ENCODE assay signal across 16 cellular contexts in the genomic region with DNA sequence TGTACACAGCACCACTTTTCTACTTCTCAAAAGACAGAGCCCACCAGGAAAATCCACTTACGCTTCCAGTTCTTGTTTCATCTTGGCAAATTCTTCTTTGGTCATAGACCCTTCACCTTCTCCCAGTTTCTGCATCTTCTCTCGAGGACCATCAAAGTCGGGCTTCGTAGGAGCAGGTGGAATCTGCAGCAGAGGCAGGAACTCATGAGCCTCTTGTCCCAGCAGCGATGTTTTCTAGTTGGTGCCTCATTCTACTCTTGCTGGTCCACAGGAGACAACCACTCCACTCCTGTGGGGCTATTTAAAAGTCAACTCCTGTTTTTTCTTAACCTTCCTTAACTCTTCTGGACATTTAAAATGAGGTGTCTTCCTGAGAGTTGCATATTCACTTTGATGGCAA. TPM values are rescaled to one million over a fixed set of nuclear protein-coding genes. Genes with fewer than 3 reads are reported as not detected.
DNase-seq lines count a peak whose midpoint lies in the region; ATAC-seq and TF ChIP-seq lines count a peak whose summit lies in the region.
"Had no signal": no experiment of that assay in that cellular context is flagged by ENCODE, and none has a peak within 500 bp of the region (broad histone marks: within the 10 kb centered on the region; RNA-seq: fewer than 3 reads in every experiment).

No MANE protein-coding gene starts in this region.

- H2BK20ac ChIP-seq in H9 (ENCODE audit: low read depth, low read length, poor library complexity, severe bottlenecking): no peak overlapping the region

- H3K14ac ChIP-seq in H9 (ENCODE audit: insufficient read depth, low read length): no peak overlapping the region

- no peak overlapping the region for H3K18ac ChIP-seq in H9 (ENCODE audit: insufficient read length, low read depth, low read length)

- no TSS peak for BruUV-seq in mammary epithelial cell (replicated peaks; lab: Mats Ljungman, UMichigan)

- peaks cover 36% of the 10 kb centered on the region for H3K79me2 ChIP-seq in H9 (ENCODE audit: insufficient read depth, low read length)
- H3K79me2 ChIP-seq in mammary epithelial cell (ENCODE audit: insufficient read depth, low read length): peaks cover 96% of the 10 kb centered on the region

- TF ChIP-seq CTCF in HFFc6 (IDR thresholded peaks at IDR 0.05): no peak
- no peak for TF ChIP-seq CTCF in chondrocyte (IDR thresholded peaks at IDR 0.05)
- TF ChIP-seq CTCF in H9 (conservative IDR thresholded peaks at IDR 0.05): no peak
- TF ChIP-seq CTCF in mammary epithelial cell (conservative IDR thresholded peaks at IDR 0.05 in 1 of 2, IDR thresholded peaks at IDR 0.05 in 1 of 2; ENCODE audit: extremely low read depth in 1 of 2, insufficient read depth in 1 of 2, low read depth in 1 of 2, low read length in 2 of 2): no peak

- H2BK12ac ChIP-seq in H9 (ENCODE audit: insufficient read length, low read depth, low read length): no peak overlapping the region

- intact Hi-C loops in activated naive CD4-positive, alpha-beta T cell treated with anti-CD3 and anti-CD28 coated beads for 36 hours (cut with micrococcal nuclease): no loop called here
- intact Hi-C loops in mammary epithelial cell (cut with micrococcal nuclease): no loop called here

- H4K8ac ChIP-seq in H9 (replicated peaks; ENCODE audit: insufficient read length, low read depth, low read length): no peak overlapping the region

- H3K23ac ChIP-seq in H9 (ENCODE audit: insufficient read length, low read depth, low read length): no peak overlapping the region

- no peak overlapping the region for H2BK120ac ChIP-seq in H9 (ENCODE audit: low read depth, low read length, poor library complexity, severe bottlenecking)

- no peak overlapping the region for H3T11ph ChIP-seq in H9 (ENCODE audit: low read length)

- H3K4me2 ChIP-seq in H9 (ENCODE audit: insufficient read depth, insufficient read length, low read length): no peak overlapping the region
- no peak overlapping the region for H3K4me2 ChIP-seq in mammary epithelial cell (ENCODE audit: insufficient read depth, low read depth, low read length)
- H3K4me2 ChIP-seq: A549 had no signal

- dilution Hi-C loops in mammary epithelial cell (cut with HindIII; ENCODE audit: low sequenced_read_pairs): no loop called here

- no peak overlapping the region for H3K4me3 Mint-ChIP-seq in activated naive CD4-positive, alpha-beta T cell treated with anti-CD3 and anti-CD28 coated beads, Interleukin-2, amount 10 ng/mL, durations not matched to agents 7 days and 5 days
- no peak overlapping the region for H3K4me3 Mint-ChIP-seq in activated naive CD4-positive, alpha-beta T cell treated with anti-CD3 and anti-CD28 coated beads for 36 hours
- no peak overlapping the region for H3K4me3 Mint-ChIP-seq in HFFc6
- H3K4me3 Mint-ChIP-seq in chondrocyte (ENCODE audit: unreplicated experiment): no peak overlapping the region
- H3K4me3 Mint-ChIP-seq in stimulated activated naive B cell treated with anti-CD40 and anti-IgM and Interleukin-4, amounts not matched to agents 10 μg/mL and 1 μg/mL and 100 μg/mL, for 72 hours: peak overlapping the region in 1 of 2 donors; percentile 26
- H3K4me3 Mint-ChIP-seq in H9: no peak overlapping the region
- H3K4me3 Mint-ChIP-seq: CD4-positive, CD25-positive, alpha-beta regulatory T cell had no signal

- ATAC-seq in stimulated activated naive B cell treated with anti-CD40 and anti-IgM and Interleukin-4, amounts not matched to agents 10 μg/mL and 1 μg/mL and 100 μg/mL, for 72 hours (replicated peaks): no peak
- ATAC-seq: A549, PC-3 had no signal

- H3K36me3 ChIP-seq in mammary epithelial cell (ENCODE audit: insufficient read depth, low read length): peaks cover 64% of the 10 kb centered on the region

- H3K9me3 ChIP-seq in H9 (ENCODE audit: control insufficient read depth, low read depth, low read length) (no peaks in the 10 kb centered on the region), mammary epithelial cell (replicated peaks; ENCODE audit: insufficient read depth, low read length) (no peaks in the 10 kb centered on the region)
- H3K9me3 ChIP-seq: A549 had no signal

- H3K4ac ChIP-seq in H9 (ENCODE audit: low read depth, low read length): no peak overlapping the region

- no peak overlapping the region for H3K4me3 ChIP-seq in mammary epithelial cell (replicated peaks in 1 of 3; ENCODE audit: insufficient read depth in 1 of 3, low read depth in 2 of 3, low read length in 3 of 3)
- H3K4me3 ChIP-seq: A549 had no signal

- H3K27me3 ChIP-seq in H9 (ENCODE audit: insufficient read depth, low read length) (no peaks in the 10 kb centered on the region), mammary epithelial cell (ENCODE audit: insufficient read depth, low read length) (no peaks in the 10 kb centered on the region)

- H3K9me3 Mint-ChIP-seq in activated naive CD4-positive, alpha-beta T cell treated with anti-CD3 and anti-CD28 coated beads, Interleukin-2, amount 10 ng/mL, durations not matched to agents 7 days and 5 days: no peaks in the 10 kb centered on the region
- no peaks in the 10 kb centered on the region for H3K9me3 Mint-ChIP-seq in activated naive CD4-positive, alpha-beta T cell treated with anti-CD3 and anti-CD28 coated beads for 36 hours
- H3K9me3 Mint-ChIP-seq in HFFc6 (no peaks in the 10 kb centered on the region), chondrocyte (ENCODE audit: low read depth) (no peaks in the 10 kb centered on the region), H9 (no peaks in the 10 kb centered on the region)
- no peaks in the 10 kb centered on the region for H3K9me3 Mint-ChIP-seq in stimulated activated naive B cell treated with anti-CD40 and anti-IgM and Interleukin-4, amounts not matched to agents 10 μg/mL and 1 μg/mL and 100 μg/mL, for 72 hours
- H3K9me3 Mint-ChIP-seq: CD4-positive, CD25-positive, alpha-beta regulatory T cell had no signal

- no peak overlapping the region for H3K56ac ChIP-seq in H9 (ENCODE audit: insufficient read length, low read depth, low read length)

- peak overlapping the region; percentile 12 for H3K27ac Mint-ChIP-seq in activated naive CD4-positive, alpha-beta T cell treated with anti-CD3 and anti-CD28 coated beads, Interleukin-2, amount 10 ng/mL, durations not matched to agents 7 days and 5 days
- no peak overlapping the region for H3K27ac Mint-ChIP-seq in activated naive CD4-positive, alpha-beta T cell treated with anti-CD3 and anti-CD28 coated beads for 36 hours
- H3K27ac Mint-ChIP-seq in HFFc6: peak overlapping the region; percentile 59
- H3K27ac Mint-ChIP-seq in chondrocyte (ENCODE audit: unreplicated experiment): peak overlapping the region; percentile 27
- H3K27ac Mint-ChIP-seq in stimulated activated naive B cell treated with anti-CD40 and anti-IgM and Interleukin-4, amounts not matched to agents 10 μg/mL and 1 μg/mL and 100 μg/mL, for 72 hours: peak overlapping the region; percentile 65
- peak overlapping the region in 1 of 3 experiments; percentile 76; a peak in 3 of 7 replicates for H3K27ac Mint-ChIP-seq in H9

- no peak overlapping the region for H4K5ac ChIP-seq in H9 (ENCODE audit: insufficient read length, low read depth, low read length)

- H3K36me3 Mint-ChIP-seq in activated naive CD4-positive, alpha-beta T cell treated with anti-CD3 and anti-CD28 coated beads, Interleukin-2, amount 10 ng/mL, durations not matched to agents 7 days and 5 days: peaks cover 75% of the 10 kb centered on the region
- peaks cover 79% of the 10 kb centered on the region for H3K36me3 Mint-ChIP-seq in activated naive CD4-positive, alpha-beta T cell treated with anti-CD3 and anti-CD28 coated beads for 36 hours (ENCODE audit: low read depth)
- peaks cover 49% of the 10 kb centered on the region for H3K36me3 Mint-ChIP-seq in HFFc6 (ENCODE audit: low read depth)
- peaks cover 42% of the 10 kb centered on the region for H3K36me3 Mint-ChIP-seq in chondrocyte (ENCODE audit: low read depth)
- H3K36me3 Mint-ChIP-seq in stimulated activated naive B cell treated with anti-CD40 and anti-IgM and Interleukin-4, amounts not matched to agents 10 μg/mL and 1 μg/mL and 100 μg/mL, for 72 hours: peaks cover 62 to 69% of the 10 kb centered on the region in 2 donors
- H3K36me3 Mint-ChIP-seq in H9 (ENCODE audit: insufficient read depth in 1 of 3, low read depth in 3 of 3): peaks cover 75 to 88% (median 85%) of the 10 kb centered on the region in 3 experiments

- no peak overlapping the region for H4K91ac ChIP-seq in H9 (ENCODE audit: insufficient read length, low read depth, low read length)

- CTCF ChIA-PET in activated naive CD4-positive, alpha-beta T cell treated with anti-CD3 and anti-CD28 coated beads, Interleukin-2, amount 10 ng/mL, durations not matched to agents 7 days and 5 days (lab: Charles Lee): no interaction called here
- CTCF ChIA-PET in activated naive CD4-positive, alpha-beta T cell treated with anti-CD3 and anti-CD28 coated beads for 36 hours (lab: Charles Lee): no interaction called here
- CTCF ChIA-PET in mammary epithelial cell (lab: Charles Lee; ENCODE audit: low non-redundant PET): no interaction called here

- H2BK5ac ChIP-seq in H9 (ENCODE audit: insufficient read length, low read length): no peak overlapping the region

- peaks cover 42% of the 10 kb centered on the region for H3K4me1 Mint-ChIP-seq in activated naive CD4-positive, alpha-beta T cell treated with anti-CD3 and anti-CD28 coated beads, Interleukin-2, amount 10 ng/mL, durations not matched to agents 7 days and 5 days
- peaks cover 20% of the 10 kb centered on the region for H3K4me1 Mint-ChIP-seq in activated naive CD4-positive, alpha-beta T cell treated with anti-CD3 and anti-CD28 coated beads for 36 hours (ENCODE audit: low read depth)
- H3K4me1 Mint-ChIP-seq in HFFc6 (ENCODE audit: low read depth) (peaks cover 27% of the 10 kb centered on the region), chondrocyte (ENCODE audit: low read depth) (peaks cover 47% of the 10 kb centered on the region), H9 (peaks cover 10 to 14% of the 10 kb centered on the region in 2 experiments)
- peaks cover 42 to 57% of the 10 kb centered on the region in 2 donors for H3K4me1 Mint-ChIP-seq in stimulated activated naive B cell treated with anti-CD40 and anti-IgM and Interleukin-4, amounts not matched to agents 10 μg/mL and 1 μg/mL and 100 μg/mL, for 72 hours

- in situ Hi-C loops in mammary epithelial cell (cut with MboI; ENCODE audit: low sequenced_read_pairs in 2 of 2): loop anchor here in 1 of 2 donors (25.0 kb wide), 2 partner anchors 333 to 442 kb away; a partner anchor contains a TSS

- H3K4me1 ChIP-seq in H9 (ENCODE audit: insufficient read depth, low read length): no peaks in the 10 kb centered on the region
- H3K4me1 ChIP-seq in mammary epithelial cell (ENCODE audit: insufficient read depth, low read length): peaks cover 2% of the 10 kb centered on the region

- DNase-seq in activated naive CD4-positive, alpha-beta T cell treated with anti-CD3 and anti-CD28 coated beads, Interleukin-2, amount 10 ng/mL, durations not matched to agents 7 days and 5 days: no peak
- no peak for DNase-seq in activated naive CD4-positive, alpha-beta T cell treated with anti-CD3 and anti-CD28 coated beads for 36 hours
- no peak for DNase-seq in HFFc6
- DNase-seq in chondrocyte (ENCODE audit: low spot score): no peak
- no peak for DNase-seq in stimulated activated naive B cell treated with anti-CD40 and anti-IgM and Interleukin-4, amounts not matched to agents 10 μg/mL and 1 μg/mL and 100 μg/mL, for 72 hours
- no peak for DNase-seq in H9
- DNase-seq in mammary epithelial cell: no peak
- DNase-seq: Calu3; CD4-positive, CD25-positive, alpha-beta regulatory T cell; DMS79 treated with DMSO at 0.1 percent for 48 hours; GDM1; NCI-H187 treated with DMSO at 0.1 percent for 48 hours; NCI-H446; NCI-H748 treated with DMSO at 0.1 percent for 48 hours; PC-3 had no signal

- H3K23me2 ChIP-seq in H9 (ENCODE audit: insufficient read length, low read depth, low read length, poor library complexity, severe bottlenecking): no peaks in the 10 kb centered on the region

- H4K20me1 ChIP-seq in H9 (ENCODE audit: control insufficient read depth, insufficient read depth, insufficient read length) (no peaks in the 10 kb centered on the region), mammary epithelial cell (ENCODE audit: insufficient read depth, low read length) (peaks cover 16% of the 10 kb centered on the region)

- no peak overlapping the region for H3K27ac ChIP-seq in H9 (ENCODE audit: insufficient read length, low read depth, low read length)
- H3K27ac ChIP-seq in mammary epithelial cell (ENCODE audit: insufficient read depth, low read depth, low read length): no peak overlapping the region
- H3K27ac ChIP-seq: A549 had no signal

- H2AFZ ChIP-seq in H9 (ENCODE audit: low read length): no peak overlapping the region
- H2AFZ ChIP-seq in mammary epithelial cell (ENCODE audit: low read depth, low read length): no peak overlapping the region

- no peak overlapping the region for H2BK15ac ChIP-seq in H9 (ENCODE audit: low read depth, low read length)

- no CpG with 5 or more reads among the region's 5 CpGs for WGBS in H9 (ENCODE audit: extremely low coverage, insufficient read length, low lambda C conversion rate)
- WGBS in mammary epithelial cell (ENCODE audit: low coverage, missing lambda C conversion rate): 100% methylated on average over 5 of the region's 5 CpGs

- H3K79me1 ChIP-seq in H9 (ENCODE audit: insufficient read depth, low read depth, low read length, poor library complexity, severe bottlenecking): peaks cover 12% of the 10 kb centered on the region

- no peaks in the 10 kb centered on the region for H3K27me3 Mint-ChIP-seq in activated naive CD4-positive, alpha-beta T cell treated with anti-CD3 and anti-CD28 coated beads, Interleukin-2, amount 10 ng/mL, durations not matched to agents 7 days and 5 days
- no peaks in the 10 kb centered on the region for H3K27me3 Mint-ChIP-seq in activated naive CD4-positive, alpha-beta T cell treated with anti-CD3 and anti-CD28 coated beads for 36 hours (ENCODE audit: low read depth)
- H3K27me3 Mint-ChIP-seq in HFFc6 (ENCODE audit: insufficient read depth): no peaks in the 10 kb centered on the region; the same call in 1 of the 2 replicates
- no peaks in the 10 kb centered on the region for H3K27me3 Mint-ChIP-seq in chondrocyte (ENCODE audit: low read depth)
- no peaks in the 10 kb centered on the region for H3K27me3 Mint-ChIP-seq in stimulated activated naive B cell treated with anti-CD40 and anti-IgM and Interleukin-4, amounts not matched to agents 10 μg/mL and 1 μg/mL and 100 μg/mL, for 72 hours
- no peaks in the 10 kb centered on the region for H3K27me3 Mint-ChIP-seq in H9 (ENCODE audit: low read depth)
- H3K27me3 Mint-ChIP-seq: CD4-positive, CD25-positive, alpha-beta regulatory T cell had no signal

- H2AK5ac ChIP-seq in H9 (ENCODE audit: insufficient read length, low read length): no peak overlapping the region

- H3K9ac ChIP-seq in H9 (ENCODE audit: extremely low read depth, insufficient read length, low read length) (no peak overlapping the region), mammary epithelial cell (ENCODE audit: insufficient read depth, low read length) (no peak overlapping the region)

RNA-seq across cellular contexts. Expression of a gene that starts 14.7 kb away (rescaled TPM):
- total RNA-seq in activated naive CD4-positive, alpha-beta T cell treated with anti-CD3 and anti-CD28 coated beads for 36 hours: 100 to 1,000 TPM; 228 to 237 TPM
- total RNA-seq in HFFc6 (2021; fragmentation: NEBNext Ultra II Directional; extraction: Animal tissue kit (Norgen Biotek cat#: 25700)): 10 to 100 TPM; 69.6 to 97.5 (median 81.8) TPM
- total RNA-seq in chondrocyte (74.1 to 133 TPM (median 82.5 TPM) in 3 replicates), H9 (2021) (179 and 194 TPM in 2 replicates), mammary epithelial cell (100 to 1,000 TPM in 1 of 2 donors, 10 to 100 TPM in 1; 68.0 to 137 TPM)
- 91.8 TPM for polyA plus RNA-seq in mammary epithelial cell
- polyA minus RNA-seq in mammary epithelial cell: 93.1 TPM

RNA-seq across cellular contexts. Expression of a gene that starts 14.9 kb away (rescaled TPM):
- total RNA-seq in activated naive CD4-positive, alpha-beta T cell treated with anti-CD3 and anti-CD28 coated beads for 36 hours: 10 to 100 TPM; 28.7 to 30.6 TPM
- 10 to 100 TPM; 12.7 to 19.2 (median 17.9) TPM for total RNA-seq in HFFc6 (2021; fragmentation: NEBNext Ultra II Directional; extraction: Animal tissue kit (Norgen Biotek cat#: 25700))
- total RNA-seq in chondrocyte: 13.6 to 21.3 TPM (median 15.1 TPM) in 3 replicates
- 47.7 and 48.9 TPM in 2 replicates for total RNA-seq in H9 (2021)
- total RNA-seq in mammary epithelial cell: 10 to 100 TPM; 15.8 to 36.2 TPM
- 22.4 TPM for polyA plus RNA-seq in mammary epithelial cell
- 12.3 TPM for polyA minus RNA-seq in mammary epithelial cell
